10 cellular contexts compared by ENCODE assay signal in the genomic region with DNA sequence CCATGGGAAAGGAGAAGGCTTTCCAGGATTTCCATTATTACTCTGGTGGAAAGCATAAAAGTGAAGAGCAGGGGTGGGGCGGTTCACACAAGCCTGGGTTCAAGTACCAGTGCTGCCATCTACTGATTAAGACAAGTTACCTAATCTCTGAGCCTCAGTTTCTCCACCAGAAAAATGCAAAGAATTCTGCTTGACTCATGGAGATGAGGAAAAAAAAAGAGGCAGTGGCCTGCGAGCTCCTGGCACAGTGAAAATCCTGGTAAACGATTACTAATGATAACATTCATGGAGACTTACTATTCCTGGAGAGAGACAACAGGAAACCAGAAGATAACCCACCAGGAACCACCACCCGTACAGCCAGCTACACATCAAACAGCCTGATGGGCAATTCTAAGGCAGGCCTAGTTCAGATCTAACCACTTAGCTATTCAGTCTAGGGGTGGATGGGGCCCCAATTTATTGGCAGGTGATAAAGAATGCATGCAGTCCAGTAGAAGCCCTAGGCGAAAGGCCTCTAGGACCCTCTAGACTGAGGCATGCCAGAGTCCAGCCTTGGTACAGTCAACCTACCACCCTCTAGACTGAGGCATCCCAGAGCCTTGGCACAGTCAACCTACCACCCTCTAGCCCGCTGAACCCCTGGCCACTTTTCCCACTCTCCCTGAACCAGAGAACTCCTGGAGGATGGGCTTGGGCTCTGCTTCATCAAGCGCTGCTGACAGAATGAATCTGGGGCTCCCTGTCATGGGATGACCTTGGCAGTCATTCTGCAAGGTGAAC. TPM values are rescaled to one million over a fixed set of nuclear protein-coding genes. Genes with fewer than 3 reads are reported as not detected.
DNase-seq lines count a peak whose midpoint lies in the region; ATAC-seq and TF ChIP-seq lines count a peak whose summit lies in the region.
"Had no signal": no experiment of that assay in that cellular context is flagged by ENCODE, and none has a peak within 500 bp of the region (broad histone marks: within the 10 kb centered on the region; RNA-seq: fewer than 3 reads in every experiment).

No MANE protein-coding gene starts in this region.

- H3K9me3 Mint-ChIP-seq in CD4-positive, alpha-beta T cell: no peaks in the 10 kb centered on the region
- no peaks in the 10 kb centered on the region for H3K9me3 Mint-ChIP-seq in activated T-cell treated with anti-CD3 and anti-CD28 coated beads, Interleukin-2, amount 50 U/mL, for 4 hours
- H3K9me3 Mint-ChIP-seq: T-helper 1 cell treated with Interleukin-12 subunit alpha and Interleukin-12 subunit beta and Interleukin-4 antibody, amounts not matched to agents 30 μg/mL and 1 μg/mL, for 36 hours had no signal

- H3K4me3 Mint-ChIP-seq in CD4-positive, alpha-beta T cell: peak overlapping the region; percentile 38
- no peak overlapping the region for H3K4me3 Mint-ChIP-seq in activated T-cell treated with anti-CD3 and anti-CD28 coated beads, Interleukin-2, amount 50 U/mL, for 4 hours
- H3K4me3 Mint-ChIP-seq: T-helper 1 cell treated with Interleukin-12 subunit alpha and Interleukin-12 subunit beta and Interleukin-4 antibody, amounts not matched to agents 30 μg/mL and 1 μg/mL, for 36 hours had no signal

- ATAC-seq in CD4-positive, alpha-beta T cell (ENCODE audit: poor library complexity): no peak
- ATAC-seq in HG02571 (IDR thresholded peaks at IDR 0.05; ENCODE audit: unreplicated experiment) (no peak), GM18868 (IDR thresholded peaks at IDR 0.05; ENCODE audit: unreplicated experiment) (no peak)
- no peak for ATAC-seq in activated T-cell treated with anti-CD3 and anti-CD28 coated beads, Interleukin-2, amount 50 U/mL, for 4 hours

- no peaks in the 10 kb centered on the region for H3K36me3 ChIP-seq in parathyroid adenoma (ENCODE audit: control insufficient read depth, insufficient read depth, low read length)

- H3K9ac ChIP-seq in parathyroid adenoma: no peak overlapping the region

- peaks cover 5% of the 10 kb centered on the region for H3K79me2 ChIP-seq in parathyroid adenoma

- intact Hi-C loops in CD4-positive, alpha-beta T cell (cut with DNase I, micrococcal nuclease): no loop called here

- H3K4me3 ChIP-seq in fibroblast of villous mesenchyme (ENCODE audit: low read depth, low read length) (peak overlapping the region; percentile 93), parathyroid adenoma (ENCODE audit: low read depth, low read length) (peak overlapping the region; percentile 33)

- no peak for DNase-seq in CD4-positive, alpha-beta T cell
- no peak for DNase-seq in RWPE1 (ENCODE audit: low spot score)
- DNase-seq in fibroblast of villous mesenchyme (ENCODE audit: low read depth): no peak
- DNase-seq in activated CD4-positive, alpha-beta T cell treated with anti-CD3 and anti-CD28 coated beads, Interleukin-2, amount 50 U/mL, for 1 hour: no peak
- no peak for DNase-seq in activated T-cell treated with anti-CD3 and anti-CD28 coated beads, Interleukin-2, amount 50 U/mL, for 4 hours
- DNase-seq: Karpas-422 had no signal

- TF ChIP-seq CTCF in CD4-positive, alpha-beta T cell (IDR thresholded peaks at IDR 0.05): no peak
- TF ChIP-seq CTCF in RWPE1 (conservative IDR thresholded peaks at IDR 0.05; ENCODE audit: low read depth): no peak
- peak; percentile 1 for TF ChIP-seq CTCF in fibroblast of villous mesenchyme (IDR thresholded peaks at IDR 0.05; ENCODE audit: insufficient read depth, low read depth, low read length)
- no peak for TF ChIP-seq CTCF in parathyroid adenoma (IDR thresholded peaks at IDR 0.05)

- H2AFZ ChIP-seq in parathyroid adenoma: no peak overlapping the region

- H3K36me3 Mint-ChIP-seq in CD4-positive, alpha-beta T cell (ENCODE audit: low read depth): no peaks in the 10 kb centered on the region
- H3K36me3 Mint-ChIP-seq in activated T-cell treated with anti-CD3 and anti-CD28 coated beads, Interleukin-2, amount 50 U/mL, for 4 hours (ENCODE audit: insufficient read depth): no peaks in the 10 kb centered on the region

- H3K4me1 ChIP-seq in parathyroid adenoma: peaks cover 34% of the 10 kb centered on the region

- H3K4me1 Mint-ChIP-seq in CD4-positive, alpha-beta T cell (ENCODE audit: low read depth): peaks cover 12% of the 10 kb centered on the region
- H3K4me1 Mint-ChIP-seq in activated T-cell treated with anti-CD3 and anti-CD28 coated beads, Interleukin-2, amount 50 U/mL, for 4 hours (ENCODE audit: low read depth): peaks cover 6% of the 10 kb centered on the region

- H3K9me3 ChIP-seq in CD4-positive, alpha-beta T cell (ENCODE audit: control insufficient read depth, low read length): no peaks in the 10 kb centered on the region
- no peaks in the 10 kb centered on the region for H3K9me3 ChIP-seq in parathyroid adenoma (ENCODE audit: control insufficient read depth, low read length)

- no peak overlapping the region for H3K27ac ChIP-seq in CD4-positive, alpha-beta T cell (ENCODE audit: low read depth, low read length)
- peak overlapping the region; percentile 97 for H3K27ac ChIP-seq in RWPE1
- H3K27ac ChIP-seq in parathyroid adenoma: no peak overlapping the region

- peaks cover 39% of the 10 kb centered on the region for H3K27me3 Mint-ChIP-seq in CD4-positive, alpha-beta T cell
- H3K27me3 Mint-ChIP-seq in activated T-cell treated with anti-CD3 and anti-CD28 coated beads, Interleukin-2, amount 50 U/mL, for 4 hours (ENCODE audit: low read depth): peaks cover 38% of the 10 kb centered on the region

- peak overlapping the region; percentile 57 for H3K4me2 ChIP-seq in parathyroid adenoma (ENCODE audit: low read length)

- H3K27ac Mint-ChIP-seq in CD4-positive, alpha-beta T cell: no peak overlapping the region
- H3K27ac Mint-ChIP-seq: T-helper 1 cell treated with Interleukin-12 subunit alpha and Interleukin-12 subunit beta and Interleukin-4 antibody, amounts not matched to agents 30 μg/mL and 1 μg/mL, for 36 hours had no signal

- CTCF ChIA-PET in CD4-positive, alpha-beta T cell (lab: Charles Lee): no interaction called here
- CTCF ChIA-PET in RWPE1 (lab: Yijun Ruan, JAX): interaction anchor here (0.6 to 1.5 kb wide), 5 partner anchors 19 to 107 kb away, joined by 3 to 4 read pairs (median 3); no protein-coding TSS in a partner anchor

- peaks cover 29% of the 10 kb centered on the region for H3K27me3 ChIP-seq in CD4-positive, alpha-beta T cell (ENCODE audit: control insufficient read depth, insufficient read depth, low read length)
- H3K27me3 ChIP-seq in parathyroid adenoma (ENCODE audit: control insufficient read depth, insufficient read depth, low read length): no peaks in the 10 kb centered on the region

- POLR2A ChIA-PET in CD4-positive, alpha-beta T cell (lab: Charles Lee): no interaction called here
- POLR2A ChIA-PET in RWPE1 (lab: Yijun Ruan, JAX; ENCODE audit: low non-redundant PET): interaction anchor here (0.6 to 1.1 kb wide), 4 partner anchors 10 to 155 kb away, joined by 3 to 5 read pairs (median 3); no protein-coding TSS in a partner anchor

RNA-seq across cellular contexts. Expression of a gene that starts 2.5 kb away (rescaled TPM):
- not detected for total RNA-seq in CD4-positive, alpha-beta T cell
- total RNA-seq in fibroblast of villous mesenchyme: 129 and 236 TPM in 2 replicates
- total RNA-seq in activated T-cell treated with anti-CD3 and anti-CD28 coated beads, Interleukin-2, amount 50 U/mL, for 4 hours: under 1 TPM; 0.16 to 0.87 (median 0.20) TPM

Comparison
In these comparisons a context has a peak if more than half of its experiments do, and no peak if none do; other contexts are left out.
1. RNA of a gene that starts 2.5 kb away (total RNA-seq): 129 to 236 TPM in fibroblast of villous mesenchyme; 0.16 to 0.87 TPM in activated T-cell treated with anti-CD3 and anti-CD28 coated beads, Interleukin-2, amount 50 U/mL, for 4 hours and not detected in CD4-positive, alpha-beta T cell; every median in the first group is over 10 times any median in the second.